Comparison of ENCODE assay signal across 1 cellular context in the genomic region with DNA sequence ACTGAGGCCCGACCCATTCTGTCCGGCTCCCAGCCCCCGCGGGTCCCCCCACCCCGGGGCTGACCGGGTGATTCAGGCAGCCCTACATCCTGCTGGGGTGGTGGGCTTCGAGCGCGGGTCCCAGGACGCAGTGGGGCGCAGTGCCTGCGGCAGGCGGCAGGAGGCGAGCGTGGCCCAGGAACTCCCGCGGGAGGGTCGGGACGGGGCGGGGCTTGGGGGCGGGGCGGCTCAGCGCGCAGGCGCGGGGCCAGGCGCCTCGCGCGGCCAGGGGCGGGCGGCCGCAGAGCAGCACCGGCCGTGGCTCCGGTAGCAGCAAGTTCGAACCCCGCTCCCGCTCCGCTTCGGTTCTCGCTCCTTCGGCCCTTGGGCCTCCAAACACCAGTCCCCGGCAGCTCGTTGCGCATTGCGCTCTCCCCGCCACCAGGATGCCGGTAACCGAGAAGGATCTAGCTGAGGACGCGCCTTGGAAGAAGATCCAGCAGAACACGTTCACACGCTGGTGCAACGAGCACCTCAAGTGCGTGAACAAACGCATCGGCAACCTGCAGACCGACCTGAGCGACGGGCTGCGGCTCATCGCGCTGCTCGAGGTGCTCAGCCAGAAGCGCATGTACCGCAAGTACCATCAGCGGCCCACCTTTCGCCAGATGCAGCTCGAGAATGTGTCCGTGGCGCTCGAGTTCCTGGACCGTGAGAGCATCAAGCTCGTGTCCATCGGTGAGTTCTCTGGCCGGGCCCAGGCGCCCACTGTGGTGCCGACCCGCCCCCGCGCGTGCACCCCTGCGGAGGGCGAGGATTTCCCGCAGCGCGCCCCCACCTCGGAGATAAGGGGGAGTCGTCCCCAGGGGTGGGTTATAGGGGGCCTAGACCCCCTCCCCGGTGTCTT.
TF ChIP-seq lines count a peak whose summit lies in the region.

A gene with protein sequence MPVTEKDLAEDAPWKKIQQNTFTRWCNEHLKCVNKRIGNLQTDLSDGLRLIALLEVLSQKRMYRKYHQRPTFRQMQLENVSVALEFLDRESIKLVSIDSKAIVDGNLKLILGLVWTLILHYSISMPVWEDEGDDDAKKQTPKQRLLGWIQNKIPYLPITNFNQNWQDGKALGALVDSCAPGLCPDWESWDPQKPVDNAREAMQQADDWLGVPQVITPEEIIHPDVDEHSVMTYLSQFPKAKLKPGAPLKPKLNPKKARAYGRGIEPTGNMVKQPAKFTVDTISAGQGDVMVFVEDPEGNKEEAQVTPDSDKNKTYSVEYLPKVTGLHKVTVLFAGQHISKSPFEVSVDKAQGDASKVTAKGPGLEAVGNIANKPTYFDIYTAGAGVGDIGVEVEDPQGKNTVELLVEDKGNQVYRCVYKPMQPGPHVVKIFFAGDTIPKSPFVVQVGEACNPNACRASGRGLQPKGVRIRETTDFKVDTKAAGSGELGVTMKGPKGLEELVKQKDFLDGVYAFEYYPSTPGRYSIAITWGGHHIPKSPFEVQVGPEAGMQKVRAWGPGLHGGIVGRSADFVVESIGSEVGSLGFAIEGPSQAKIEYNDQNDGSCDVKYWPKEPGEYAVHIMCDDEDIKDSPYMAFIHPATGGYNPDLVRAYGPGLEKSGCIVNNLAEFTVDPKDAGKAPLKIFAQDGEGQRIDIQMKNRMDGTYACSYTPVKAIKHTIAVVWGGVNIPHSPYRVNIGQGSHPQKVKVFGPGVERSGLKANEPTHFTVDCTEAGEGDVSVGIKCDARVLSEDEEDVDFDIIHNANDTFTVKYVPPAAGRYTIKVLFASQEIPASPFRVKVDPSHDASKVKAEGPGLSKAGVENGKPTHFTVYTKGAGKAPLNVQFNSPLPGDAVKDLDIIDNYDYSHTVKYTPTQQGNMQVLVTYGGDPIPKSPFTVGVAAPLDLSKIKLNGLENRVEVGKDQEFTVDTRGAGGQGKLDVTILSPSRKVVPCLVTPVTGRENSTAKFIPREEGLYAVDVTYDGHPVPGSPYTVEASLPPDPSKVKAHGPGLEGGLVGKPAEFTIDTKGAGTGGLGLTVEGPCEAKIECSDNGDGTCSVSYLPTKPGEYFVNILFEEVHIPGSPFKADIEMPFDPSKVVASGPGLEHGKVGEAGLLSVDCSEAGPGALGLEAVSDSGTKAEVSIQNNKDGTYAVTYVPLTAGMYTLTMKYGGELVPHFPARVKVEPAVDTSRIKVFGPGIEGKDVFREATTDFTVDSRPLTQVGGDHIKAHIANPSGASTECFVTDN (N-terminal part only) (plus strand): TSS at position 283 of the 886 bp plus-strand sequence. CDS start 143 bp downstream, at position 426.

TF ChIP-seq in H1, 55 proteins besides CTCF, POLR2A, EP300 and RAD21:
- TF ChIP-seq SIN3A (conservative IDR thresholded peaks at IDR 0.05 in 1 of 2, IDR thresholded peaks at IDR 0.05 in 1 of 2; ENCODE audit: low read depth in 1 of 2, low read length in 2 of 2): peak in 1 of 2 experiments; percentile 37; a peak in 1 of 4 replicates
- TF ChIP-seq CBX8 (IDR thresholded peaks at IDR 0.05; ENCODE audit: borderline replicate concordance, low read depth, low read length): no peak
- no peak for TF ChIP-seq USF2 (IDR thresholded peaks at IDR 0.05; ENCODE audit: low read length)
- TF ChIP-seq PHF8 (conservative IDR thresholded peaks at IDR 0.05; ENCODE audit: low read depth, low read length): peak; percentile 80
- TF ChIP-seq NRF1 (IDR thresholded peaks at IDR 0.05; ENCODE audit: low read depth, low read length): peak; percentile 57
- no peak for TF ChIP-seq SIRT6 (IDR thresholded peaks at IDR 0.05; ENCODE audit: low read length)
- TF ChIP-seq KDM4A (IDR thresholded peaks at IDR 0.05; ENCODE audit: low read depth, low read length, severe bottlenecking): peak; percentile 33
- TF ChIP-seq SP1 (IDR thresholded peaks at IDR 0.05; ENCODE audit: low read depth, low read length): no peak
- no peak for TF ChIP-seq JUN (IDR thresholded peaks at IDR 0.05; ENCODE audit: low read depth, low read length)
- TF ChIP-seq KDM1A (IDR thresholded peaks at IDR 0.05; ENCODE audit: borderline replicate concordance, low read length): no peak
- TF ChIP-seq FOSL1 (IDR thresholded peaks at IDR 0.05; ENCODE audit: insufficient read depth, low read depth, low read length): no peak
- TF ChIP-seq, protein P1, sequence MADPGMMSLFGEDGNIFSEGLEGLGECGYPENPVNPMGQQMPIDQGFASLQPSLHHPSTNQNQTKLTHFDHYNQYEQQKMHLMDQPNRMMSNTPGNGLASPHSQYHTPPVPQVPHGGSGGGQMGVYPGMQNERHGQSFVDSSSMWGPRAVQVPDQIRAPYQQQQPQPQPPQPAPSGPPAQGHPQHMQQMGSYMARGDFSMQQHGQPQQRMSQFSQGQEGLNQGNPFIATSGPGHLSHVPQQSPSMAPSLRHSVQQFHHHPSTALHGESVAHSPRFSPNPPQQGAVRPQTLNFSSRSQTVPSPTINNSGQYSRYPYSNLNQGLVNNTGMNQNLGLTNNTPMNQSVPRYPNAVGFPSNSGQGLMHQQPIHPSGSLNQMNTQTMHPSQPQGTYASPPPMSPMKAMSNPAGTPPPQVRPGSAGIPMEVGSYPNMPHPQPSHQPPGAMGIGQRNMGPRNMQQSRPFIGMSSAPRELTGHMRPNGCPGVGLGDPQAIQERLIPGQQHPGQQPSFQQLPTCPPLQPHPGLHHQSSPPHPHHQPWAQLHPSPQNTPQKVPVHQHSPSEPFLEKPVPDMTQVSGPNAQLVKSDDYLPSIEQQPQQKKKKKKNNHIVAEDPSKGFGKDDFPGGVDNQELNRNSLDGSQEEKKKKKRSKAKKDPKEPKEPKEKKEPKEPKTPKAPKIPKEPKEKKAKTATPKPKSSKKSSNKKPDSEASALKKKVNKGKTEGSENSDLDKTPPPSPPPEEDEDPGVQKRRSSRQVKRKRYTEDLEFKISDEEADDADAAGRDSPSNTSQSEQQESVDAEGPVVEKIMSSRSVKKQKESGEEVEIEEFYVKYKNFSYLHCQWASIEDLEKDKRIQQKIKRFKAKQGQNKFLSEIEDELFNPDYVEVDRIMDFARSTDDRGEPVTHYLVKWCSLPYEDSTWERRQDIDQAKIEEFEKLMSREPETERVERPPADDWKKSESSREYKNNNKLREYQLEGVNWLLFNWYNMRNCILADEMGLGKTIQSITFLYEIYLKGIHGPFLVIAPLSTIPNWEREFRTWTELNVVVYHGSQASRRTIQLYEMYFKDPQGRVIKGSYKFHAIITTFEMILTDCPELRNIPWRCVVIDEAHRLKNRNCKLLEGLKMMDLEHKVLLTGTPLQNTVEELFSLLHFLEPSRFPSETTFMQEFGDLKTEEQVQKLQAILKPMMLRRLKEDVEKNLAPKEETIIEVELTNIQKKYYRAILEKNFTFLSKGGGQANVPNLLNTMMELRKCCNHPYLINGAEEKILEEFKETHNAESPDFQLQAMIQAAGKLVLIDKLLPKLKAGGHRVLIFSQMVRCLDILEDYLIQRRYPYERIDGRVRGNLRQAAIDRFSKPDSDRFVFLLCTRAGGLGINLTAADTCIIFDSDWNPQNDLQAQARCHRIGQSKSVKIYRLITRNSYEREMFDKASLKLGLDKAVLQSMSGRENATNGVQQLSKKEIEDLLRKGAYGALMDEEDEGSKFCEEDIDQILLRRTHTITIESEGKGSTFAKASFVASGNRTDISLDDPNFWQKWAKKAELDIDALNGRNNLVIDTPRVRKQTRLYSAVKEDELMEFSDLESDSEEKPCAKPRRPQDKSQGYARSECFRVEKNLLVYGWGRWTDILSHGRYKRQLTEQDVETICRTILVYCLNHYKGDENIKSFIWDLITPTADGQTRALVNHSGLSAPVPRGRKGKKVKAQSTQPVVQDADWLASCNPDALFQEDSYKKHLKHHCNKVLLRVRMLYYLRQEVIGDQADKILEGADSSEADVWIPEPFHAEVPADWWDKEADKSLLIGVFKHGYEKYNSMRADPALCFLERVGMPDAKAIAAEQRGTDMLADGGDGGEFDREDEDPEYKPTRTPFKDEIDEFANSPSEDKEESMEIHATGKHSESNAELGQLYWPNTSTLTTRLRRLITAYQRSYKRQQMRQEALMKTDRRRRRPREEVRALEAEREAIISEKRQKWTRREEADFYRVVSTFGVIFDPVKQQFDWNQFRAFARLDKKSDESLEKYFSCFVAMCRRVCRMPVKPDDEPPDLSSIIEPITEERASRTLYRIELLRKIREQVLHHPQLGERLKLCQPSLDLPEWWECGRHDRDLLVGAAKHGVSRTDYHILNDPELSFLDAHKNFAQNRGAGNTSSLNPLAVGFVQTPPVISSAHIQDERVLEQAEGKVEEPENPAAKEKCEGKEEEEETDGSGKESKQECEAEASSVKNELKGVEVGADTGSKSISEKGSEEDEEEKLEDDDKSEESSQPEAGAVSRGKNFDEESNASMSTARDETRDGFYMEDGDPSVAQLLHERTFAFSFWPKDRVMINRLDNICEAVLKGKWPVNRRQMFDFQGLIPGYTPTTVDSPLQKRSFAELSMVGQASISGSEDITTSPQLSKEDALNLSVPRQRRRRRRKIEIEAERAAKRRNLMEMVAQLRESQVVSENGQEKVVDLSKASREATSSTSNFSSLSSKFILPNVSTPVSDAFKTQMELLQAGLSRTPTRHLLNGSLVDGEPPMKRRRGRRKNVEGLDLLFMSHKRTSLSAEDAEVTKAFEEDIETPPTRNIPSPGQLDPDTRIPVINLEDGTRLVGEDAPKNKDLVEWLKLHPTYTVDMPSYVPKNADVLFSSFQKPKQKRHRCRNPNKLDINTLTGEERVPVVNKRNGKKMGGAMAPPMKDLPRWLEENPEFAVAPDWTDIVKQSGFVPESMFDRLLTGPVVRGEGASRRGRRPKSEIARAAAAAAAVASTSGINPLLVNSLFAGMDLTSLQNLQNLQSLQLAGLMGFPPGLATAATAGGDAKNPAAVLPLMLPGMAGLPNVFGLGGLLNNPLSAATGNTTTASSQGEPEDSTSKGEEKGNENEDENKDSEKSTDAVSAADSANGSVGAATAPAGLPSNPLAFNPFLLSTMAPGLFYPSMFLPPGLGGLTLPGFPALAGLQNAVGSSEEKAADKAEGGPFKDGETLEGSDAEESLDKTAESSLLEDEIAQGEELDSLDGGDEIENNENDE (IDR thresholded peaks at IDR 0.05; ENCODE audit: insufficient replicate concordance, low read length): no peak
- TF ChIP-seq POU5F1 (IDR thresholded peaks at IDR 0.05; ENCODE audit: low read depth, low read length): no peak
- TF ChIP-seq CEBPB (IDR thresholded peaks at IDR 0.05; ENCODE audit: low read depth, low read length): no peak
- no peak for TF ChIP-seq CBX5 (IDR thresholded peaks at IDR 0.05; ENCODE audit: low read depth, low read length)
- no peak for TF ChIP-seq BRCA1 (IDR thresholded peaks at IDR 0.05; ENCODE audit: low read depth, low read length)
- no peak for TF ChIP-seq EGR1 (IDR thresholded peaks at IDR 0.05; ENCODE audit: borderline replicate concordance, low read depth, low read length)
- no peak for TF ChIP-seq NANOG (IDR thresholded peaks at IDR 0.05; ENCODE audit: insufficient read depth, low read depth, low read length, poor library complexity, severe bottlenecking)
- TF ChIP-seq TAF1 (IDR thresholded peaks at IDR 0.05; ENCODE audit: low read depth, low read length): peak; percentile 97
- 0 out of 2 replicates have a peak, but pooled peaks have one; percentile 22 for TF ChIP-seq RBBP5 (IDR thresholded peaks at IDR 0.05; ENCODE audit: borderline replicate concordance, low read depth, low read length)
- no peak for TF ChIP-seq GTF2F1 (IDR thresholded peaks at IDR 0.05; ENCODE audit: borderline replicate concordance, low read depth, low read length)
- TF ChIP-seq TAF7 (optimal IDR thresholded peaks at IDR 0.05; ENCODE audit: borderline replicate concordance, low read depth, low read length): peak; percentile 88
- TF ChIP-seq YY1 (IDR thresholded peaks at IDR 0.05; ENCODE audit: low read depth, low read length): no peak
- no peak for TF ChIP-seq TCF12 (IDR thresholded peaks at IDR 0.05; ENCODE audit: low read depth, low read length)
- TF ChIP-seq CHD1 (IDR thresholded peaks at IDR 0.05; ENCODE audit: low read depth, low read length): no peak
- TF ChIP-seq, protein P2, sequence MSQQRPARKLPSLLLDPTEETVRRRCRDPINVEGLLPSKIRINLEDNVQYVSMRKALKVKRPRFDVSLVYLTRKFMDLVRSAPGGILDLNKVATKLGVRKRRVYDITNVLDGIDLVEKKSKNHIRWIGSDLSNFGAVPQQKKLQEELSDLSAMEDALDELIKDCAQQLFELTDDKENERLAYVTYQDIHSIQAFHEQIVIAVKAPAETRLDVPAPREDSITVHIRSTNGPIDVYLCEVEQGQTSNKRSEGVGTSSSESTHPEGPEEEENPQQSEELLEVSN (IDR thresholded peaks at IDR 0.05): 0 out of 2 replicates have a peak, but pooled peaks have one; percentile 13
- no peak for TF ChIP-seq RNF2 (IDR thresholded peaks at IDR 0.05; ENCODE audit: borderline replicate concordance, low read depth, low read length, missing control alignments, poor library complexity, severe bottlenecking)
- TF ChIP-seq TBP (IDR thresholded peaks at IDR 0.05; ENCODE audit: low read depth, low read length): peak; percentile 85
- TF ChIP-seq, protein P3, sequence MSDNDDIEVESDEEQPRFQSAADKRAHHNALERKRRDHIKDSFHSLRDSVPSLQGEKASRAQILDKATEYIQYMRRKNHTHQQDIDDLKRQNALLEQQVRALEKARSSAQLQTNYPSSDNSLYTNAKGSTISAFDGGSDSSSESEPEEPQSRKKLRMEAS (IDR thresholded peaks at IDR 0.05): peak; percentile 51
- no peak for TF ChIP-seq SP4 (IDR thresholded peaks at IDR 0.05; ENCODE audit: low read length)
- 0 out of 2 replicates have a peak, but pooled peaks have one; percentile 2 for TF ChIP-seq SRF (IDR thresholded peaks at IDR 0.05; ENCODE audit: low read depth, low read length)
- no peak for TF ChIP-seq EZH2 (IDR thresholded peaks at IDR 0.05; ENCODE audit: low read depth, low read length, severe bottlenecking)
- peak; percentile 78; the same call in 1 of the 2 replicates for TF ChIP-seq POLR2AphosphoS5 (IDR thresholded peaks at IDR 0.05; ENCODE audit: low read depth, low read length)
- no peak for TF ChIP-seq SUZ12 (IDR thresholded peaks at IDR 0.05; ENCODE audit: low read length)
- peak in 1 of 2 experiments; percentile 80; a peak in 1 of 4 replicates for TF ChIP-seq HDAC2 (IDR thresholded peaks at IDR 0.05; ENCODE audit: borderline replicate concordance in 1 of 2, low read depth in 2 of 2, low read length in 2 of 2)
- peak; percentile 27 for TF ChIP-seq ASH2L (IDR thresholded peaks at IDR 0.05; ENCODE audit: low read length)
- TF ChIP-seq GABPA (IDR thresholded peaks at IDR 0.05; ENCODE audit: borderline replicate concordance, insufficient read depth, low read length): 0 out of 2 replicates have a peak, but pooled peaks have one; percentile 58
